Comparison of ENCODE assay signal across 8 cellular contexts in genomic region chrX:53481816-53482485, GRCh38. TPM values are rescaled to one million over a fixed set of nuclear protein-coding genes. Genes with fewer than 3 reads are reported as not detected.
DNase-seq lines count a peak whose midpoint lies in the region; ATAC-seq and TF ChIP-seq lines count a peak whose summit lies in the region.

No MANE protein-coding gene starts in this region.

- H4K91ac ChIP-seq in mesenchymal stem cell (ENCODE audit: low read length): no peak overlapping the region

- H4K8ac ChIP-seq in mesenchymal stem cell (ENCODE audit: low read length): no peak overlapping the region

- CTCF ChIA-PET in AG04450 (lab: Charles Lee): interaction anchor here (0.6 to 2.6 kb wide), 32 partner anchors 8 to 236 kb away, joined by 3 to 26 read pairs (median 4); partner anchors contain the start of genes RIBC1 and SMC1A

- H3K23ac ChIP-seq in mesenchymal stem cell (ENCODE audit: low read length in 2 of 2): no peak overlapping the region

- no peak overlapping the region for H2BK120ac ChIP-seq in mesenchymal stem cell (ENCODE audit: low read depth, low read length)

- H3K14ac ChIP-seq in mesenchymal stem cell (ENCODE audit: low read length in 2 of 2): no peak overlapping the region

- H3K9me3 Mint-ChIP-seq in stimulated activated naive B cell treated with anti-CD40 and anti-IgM and Interleukin-4, amounts not matched to agents 10 μg/mL and 1 μg/mL and 100 μg/mL, for 72 hours: no peaks in the 10 kb centered on the region

- 46% methylated on average over 2 of the region's 3 CpGs for WGBS in mesenchymal stem cell

- no peak overlapping the region for H3K27ac Mint-ChIP-seq in stimulated activated naive B cell treated with anti-CD40 and anti-IgM and Interleukin-4, amounts not matched to agents 10 μg/mL and 1 μg/mL and 100 μg/mL, for 72 hours

- peak overlapping the region; percentile 7 for H3K4me2 ChIP-seq in mesenchymal stem cell (ENCODE audit: low read length, poor library complexity, severe bottlenecking)

- H3K4me3 ChIP-seq in AG04450 (ENCODE audit: low read depth, low read length) (no peak overlapping the region), mesenchymal stem cell (ENCODE audit: insufficient read depth in 1 of 2, low read depth in 1 of 2, low read length in 2 of 2) (no peak overlapping the region)

- H3K18ac ChIP-seq in mesenchymal stem cell (ENCODE audit: low read depth in 1 of 2, low read length in 2 of 2): no peak overlapping the region

- H2AFZ ChIP-seq in mesenchymal stem cell (ENCODE audit: low read depth, low read length): no peak overlapping the region

- no peaks in the 10 kb centered on the region for H3K9me3 ChIP-seq in AG04450 (ENCODE audit: control insufficient read depth, insufficient read depth, low read length)
- H3K9me3 ChIP-seq in mesenchymal stem cell (ENCODE audit: control insufficient read depth, low read length): no peaks in the 10 kb centered on the region

- TF ChIP-seq CTCF in AG04450 (IDR thresholded peaks at IDR 0.05; ENCODE audit: low read depth, low read length): peak; percentile 76

- peaks cover 0 to 3% of the 10 kb centered on the region in 2 donors for H3K4me1 Mint-ChIP-seq in stimulated activated naive B cell treated with anti-CD40 and anti-IgM and Interleukin-4, amounts not matched to agents 10 μg/mL and 1 μg/mL and 100 μg/mL, for 72 hours

- H2BK5ac ChIP-seq in mesenchymal stem cell (ENCODE audit: low read depth, low read length, poor library complexity, severe bottlenecking): no peak overlapping the region

- no peak overlapping the region for H2BK12ac ChIP-seq in mesenchymal stem cell (ENCODE audit: low read length in 2 of 2)

- no peak overlapping the region for H2AK5ac ChIP-seq in mesenchymal stem cell (ENCODE audit: low read length, severe bottlenecking)

- no peak overlapping the region for H2BK15ac ChIP-seq in mesenchymal stem cell (ENCODE audit: low read depth, poor library complexity, severe bottlenecking)

- no peaks in the 10 kb centered on the region for H3K36me3 ChIP-seq in mesenchymal stem cell (ENCODE audit: control insufficient read depth in 1 of 2, insufficient read depth in 2 of 2, low read depth in 1 of 2, low read length in 2 of 2)

- peaks cover 0 to 26% of the 10 kb centered on the region in 2 donors for H3K27me3 Mint-ChIP-seq in stimulated activated naive B cell treated with anti-CD40 and anti-IgM and Interleukin-4, amounts not matched to agents 10 μg/mL and 1 μg/mL and 100 μg/mL, for 72 hours

- peak; percentile 21 for DNase-seq in AG04450 (ENCODE audit: low read depth, low spot score)
- peak; percentile 33 for DNase-seq in GM19240 (ENCODE audit: insufficient read length, low spot score)
- peak; percentile 28 for DNase-seq in NCI-H226
- peak; percentile 6 to 39 for DNase-seq in activated CD4-positive, alpha-beta T cell treated with anti-CD3 and anti-CD28 coated beads for 24 hours (ENCODE audit: low read depth in 2 of 2)
- peak; percentile 69 for DNase-seq in dermis blood vessel endothelial cell
- peak; percentile 62 for DNase-seq in mesenchymal stem cell
- peak; percentile 20 for DNase-seq in stimulated activated naive B cell treated with anti-CD40 and anti-IgM and Interleukin-4, amounts not matched to agents 10 μg/mL and 1 μg/mL and 100 μg/mL, for 72 hours
- DNase-seq in NCI-H1048 (lab: John Stamatoyannopoulos, UW): no peak

- H3K27me3 ChIP-seq in AG04450 (ENCODE audit: control insufficient read depth, insufficient read depth, low read length) (peaks cover 3% of the 10 kb centered on the region), mesenchymal stem cell (ENCODE audit: control insufficient read depth in 1 of 2, insufficient read depth in 1 of 2, low read length in 2 of 2) (peaks cover 0 to 39% of the 10 kb centered on the region in 2 experiments)

- H3K4me3 Mint-ChIP-seq in stimulated activated naive B cell treated with anti-CD40 and anti-IgM and Interleukin-4, amounts not matched to agents 10 μg/mL and 1 μg/mL and 100 μg/mL, for 72 hours: no peak overlapping the region

- ATAC-seq in stimulated activated naive B cell treated with anti-CD40 and anti-IgM and Interleukin-4, amounts not matched to agents 10 μg/mL and 1 μg/mL and 100 μg/mL, for 72 hours (replicated peaks): peak; percentile 53 to 73

- no peaks in the 10 kb centered on the region for H3K36me3 Mint-ChIP-seq in stimulated activated naive B cell treated with anti-CD40 and anti-IgM and Interleukin-4, amounts not matched to agents 10 μg/mL and 1 μg/mL and 100 μg/mL, for 72 hours

- POLR2A ChIA-PET in AG04450 (lab: Yijun Ruan, JAX): interaction anchor here (1.0 to 1.8 kb wide), 2 partner anchors 60 to 169 kb away, joined by 3 to 5 read pairs; partner anchors contain the start of gene SMC1A

- no peak overlapping the region for H3K27ac ChIP-seq in AG04450 (ENCODE audit: low read depth, low read length)
- H3K27ac ChIP-seq in mesenchymal stem cell (ENCODE audit: low read length, poor library complexity, severe bottlenecking): no peak overlapping the region

- H3K9ac ChIP-seq in mesenchymal stem cell (ENCODE audit: low read length): no peak overlapping the region

- no peaks in the 10 kb centered on the region for H3K79me1 ChIP-seq in mesenchymal stem cell (replicated peaks; ENCODE audit: low read length, poor library complexity, severe bottlenecking)

- H3K4me1 ChIP-seq in mesenchymal stem cell (ENCODE audit: control insufficient read depth, insufficient read depth, low read depth, low read length): no peaks in the 10 kb centered on the region

- no peak overlapping the region for H3K4ac ChIP-seq in mesenchymal stem cell (ENCODE audit: low read depth in 1 of 2, low read length in 2 of 2)

RNA-seq across cellular contexts. Expression of gene HSD17B10, which starts 47.8 kb away (rescaled TPM):
- 87.4 and 113 TPM in 2 replicates for polyA plus RNA-seq in AG04450 (2011; rRNA removed)
- polyA minus RNA-seq in AG04450 (2011; rRNA and poly(A)+ RNA removed): 54.8 and 65.2 TPM in 2 replicates
- 79.3 and 83.7 TPM in 2 replicates for total RNA-seq in dermis blood vessel endothelial cell
- polyA plus RNA-seq in mesenchymal stem cell (2013, experiment 1 of 2): 69.4 TPM
- 69.8 TPM for polyA plus RNA-seq in mesenchymal stem cell (2013, experiment 2 of 2)

RNA-seq across cellular contexts. Expression of gene RIBC1, which starts 59.3 kb away (rescaled TPM):
- 0.26 and 0.31 TPM in 2 replicates for polyA plus RNA-seq in AG04450 (2011; rRNA removed)
- polyA minus RNA-seq in AG04450 (2011; rRNA and poly(A)+ RNA removed): 0.23 TPM in 1 of 2 replicates, not detected in the other
- total RNA-seq in dermis blood vessel endothelial cell: 0.60 and 1.0 TPM in 2 replicates
- 0.70 TPM for polyA plus RNA-seq in mesenchymal stem cell (2013, experiment 1 of 2)
- polyA plus RNA-seq in mesenchymal stem cell (2013, experiment 2 of 2): 0.79 TPM

RNA-seq across cellular contexts. Expression of gene SMC1A, which starts 59.5 kb away (rescaled TPM):
- 21.3 and 25.3 TPM in 2 replicates for polyA plus RNA-seq in AG04450 (2011; rRNA removed)
- polyA minus RNA-seq in AG04450 (2011; rRNA and poly(A)+ RNA removed): 28.5 and 29.5 TPM in 2 replicates
- 16.5 and 24.3 TPM in 2 replicates for total RNA-seq in dermis blood vessel endothelial cell
- polyA plus RNA-seq in mesenchymal stem cell (2013, experiment 1 of 2): 18.8 TPM
- polyA plus RNA-seq in mesenchymal stem cell (2013, experiment 2 of 2): 18.6 TPM
